ENCODE assay signal across 8 cellular contexts in genomic region chr6:32894085-32895005, GRCh38.
DNase-seq lines count a peak whose midpoint lies in the region; ATAC-seq and TF ChIP-seq lines count a peak whose summit lies in the region.

No MANE protein-coding gene starts in this region.

- H3K4me2 ChIP-seq in OCI-LY3 (ENCODE audit: low read length), result peak overlapping the region; percentile 95

- peaks cover 22% of the 10 kb centered on the region for H3K4me1 ChIP-seq in OCI-LY3 (ENCODE audit: low read length)
- H3K4me1 ChIP-seq in mucosa of rectum (ENCODE audit: control insufficient read depth in 2 of 2, insufficient read depth in 2 of 2, low read length in 2 of 2), result peaks cover 10 to 12% of the 10 kb centered on the region in 2 donors

- peaks cover 16% of the 10 kb centered on the region for H3K79me2 ChIP-seq in OCI-LY3 (ENCODE audit: low read length)

- H3K27ac ChIP-seq in OCI-LY3 (ENCODE audit: low read length), result peak overlapping the region; percentile 87
- peak overlapping the region; percentile 95 to 96 for H3K27ac ChIP-seq in mucosa of rectum (ENCODE audit: low read depth in 2 of 2, low read length in 2 of 2)

- no peaks in the 10 kb centered on the region for H3K9me3 ChIP-seq in OCI-LY3 (ENCODE audit: insufficient read depth, low read length)
- no peaks in the 10 kb centered on the region for H3K9me3 ChIP-seq in mucosa of rectum (ENCODE audit: control insufficient read depth in 2 of 2, low read length in 2 of 2)

- no peak for TF ChIP-seq CTCF in OCI-LY3 (IDR thresholded peaks at IDR 0.05; ENCODE audit: low read depth, low read length)

- H3K36me3 ChIP-seq in OCI-LY3 (replicated peaks; ENCODE audit: low read depth, low read length) (no peaks in the 10 kb centered on the region), mucosa of rectum (ENCODE audit: control insufficient read depth in 2 of 2, insufficient read depth in 2 of 2, low read length in 2 of 2) (no peaks in the 10 kb centered on the region)

- H2AFZ ChIP-seq in OCI-LY3 (ENCODE audit: low read depth, low read length), result peak overlapping the region; percentile 76

- TF ChIP-seq POLR2A in erythroblast (IDR thresholded peaks at IDR 0.05; ENCODE audit: low read length), result peak; percentile 79

- peak overlapping the region; percentile 97 for H3K4me3 ChIP-seq in OCI-LY3 (ENCODE audit: low read length)
- H3K4me3 ChIP-seq in mucosa of rectum (ENCODE audit: low read length in 2 of 2), result peak overlapping the region; percentile 84 to 95

- no peaks in the 10 kb centered on the region for H3K27me3 ChIP-seq in OCI-LY3 (ENCODE audit: low read depth, low read length)
- no peaks in the 10 kb centered on the region for H3K27me3 ChIP-seq in mucosa of rectum (ENCODE audit: control insufficient read depth in 2 of 2, insufficient read depth in 2 of 2, low read length in 2 of 2)

- peak; percentile 77 for DNase-seq in DMS 273 treated with DMSO at 0.1 percent for 48 hours (lab: John Stamatoyannopoulos, UW)
- peak; percentile 79 for DNase-seq in HuH-7.5 (ENCODE audit: low spot score)
- DNase-seq in activated T-cell treated with anti-CD3 and anti-CD28 coated beads for 4 hours, result peak; percentile 95
- peak; percentile 94 to 97 for DNase-seq in erythroblast (lab: John Stamatoyannopoulos, UW)
- peak; percentile 78 to 94 for DNase-seq in stimulated activated CD8-positive, alpha-beta memory T cell treated with anti-CD3 and anti-CD28 coated beads, Interleukin-4, amount 100 ng/mL, for 4 hours (ENCODE audit: low read depth in 2 of 2, low spot score in 1 of 2)

- H3K9ac ChIP-seq in OCI-LY3 (ENCODE audit: low read length) (peak overlapping the region; percentile 80), mucosa of rectum (ENCODE audit: low read depth in 1 of 2, low read length in 2 of 2) (peak overlapping the region; percentile 88 to 99)

- H4K20me1 ChIP-seq in OCI-LY3 (ENCODE audit: insufficient read depth, low read length), result no peaks in the 10 kb centered on the region

- ATAC-seq in GM21528 (IDR thresholded peaks at IDR 0.05; ENCODE audit: low FRiP score, unreplicated experiment), result peak; percentile 89

Comparison
In these comparisons a context has a peak if more than half of its experiments do, and no peak if none do; other contexts are left out.
1. Peak in every context shown above with its lines: DNase-seq, ATAC-seq, H3K4me3 ChIP-seq and H3K27ac ChIP-seq.